22 cellular contexts compared by ENCODE assay signal in the genomic region with DNA sequence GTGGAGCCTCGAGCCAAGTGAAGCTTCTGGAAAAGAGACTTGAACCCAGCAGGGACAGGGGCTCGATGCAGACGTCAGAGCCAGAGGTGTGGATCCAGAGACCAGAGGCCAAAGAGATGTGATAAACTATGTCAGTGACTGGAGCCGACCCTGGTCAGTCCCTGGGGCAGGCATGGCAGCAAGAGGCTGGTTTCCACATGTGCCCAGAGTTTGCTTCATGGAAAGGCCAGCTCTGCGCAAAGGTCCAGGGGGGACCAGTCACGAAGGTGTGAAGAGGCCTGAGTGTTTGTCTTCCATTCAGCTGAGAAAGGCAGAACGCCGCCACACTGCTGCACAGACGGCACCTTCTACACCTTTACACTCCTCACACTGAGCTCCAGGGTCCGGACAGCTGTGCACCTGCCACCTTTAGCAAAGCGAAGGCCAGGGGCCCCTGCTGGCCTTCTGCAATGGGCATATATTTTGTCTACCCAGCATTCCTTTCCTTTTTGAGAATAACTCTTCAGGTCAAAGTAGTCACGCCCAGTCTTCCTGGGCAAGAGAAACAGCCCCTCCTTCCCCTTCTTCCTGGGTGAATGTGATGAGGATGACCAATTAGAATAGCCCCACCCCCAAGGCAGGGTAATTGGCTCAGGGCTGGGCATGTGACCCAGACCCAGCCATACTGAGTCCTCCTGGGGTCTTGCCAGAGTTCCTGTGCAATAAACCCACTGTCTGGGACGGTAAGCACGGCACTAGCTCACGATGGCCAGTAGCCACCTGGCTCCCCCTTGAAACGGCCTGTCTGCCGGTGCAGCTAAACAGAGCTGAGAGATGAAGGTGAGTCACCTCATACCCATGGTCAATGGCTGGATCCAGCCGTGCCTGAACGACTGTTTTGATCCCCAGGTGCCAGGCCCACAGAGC. TPM values are rescaled to one million over a fixed set of nuclear protein-coding genes. Genes with fewer than 3 reads are reported as not detected.
DNase-seq lines count a peak whose midpoint lies in the region; ATAC-seq, FAIRE-seq and TF ChIP-seq lines count a peak whose summit lies in the region.
"Had no signal": no experiment of that assay in that cellular context is flagged by ENCODE, and none has a peak within 500 bp of the region (broad histone marks: within the 10 kb centered on the region; RNA-seq: fewer than 3 reads in every experiment).

No MANE protein-coding gene starts in this region.

- H3K36me3 ChIP-seq in H1 (ENCODE audit: control insufficient read depth in 2 of 4, insufficient read depth in 4 of 4, low read length in 3 of 4) = no peaks in the 10 kb centered on the region
- no peaks in the 10 kb centered on the region for H3K36me3 ChIP-seq in sigmoid colon
- H3K36me3 ChIP-seq: Peyer's patch had no signal

- no peak overlapping the region for H3K4me3 Mint-ChIP-seq in nephron progenitor cell
- H3K4me3 Mint-ChIP-seq: activated CD8-positive, alpha-beta T cell treated with anti-CD3 and anti-CD28 coated beads, Interleukin-2, amount 10 ng/mL, durations not matched to agents 7 days and 5 days; CD8-positive, alpha-beta memory T cell; central memory CD8-positive, alpha-beta T cell; endodermal cell; stimulated activated naive CD8-positive, alpha-beta T cell treated with anti-CD3 and anti-CD28 coated beads, Interleukin-15, Interleukin-2, amounts not matched to agents 100 ng/mL and 50 ng/mL, for 24 hours had no signal

- CTCF ChIA-PET in H1 (lab: Charles Lee; ENCODE audit: partially characterized antibody) = interaction anchor here (0.5 to 1.2 kb wide), 2 partner anchors 30 to 48 kb away, joined by 3 to 4 read pairs; no protein-coding TSS in a partner anchor

- H3K4me1 ChIP-seq in H1 (replicated peaks in 1 of 4; ENCODE audit: control insufficient read depth in 3 of 4, insufficient read depth in 4 of 4, low read length in 3 of 4) (peaks cover 0 to 9% (median 3%) of the 10 kb centered on the region in 4 experiments; a peak in 4 of 7 replicates), sigmoid colon (peaks cover 0 to 6% (median 4%) of the 10 kb centered on the region in 4 donors)

- peak overlapping the region; percentile 66 for H3K27ac Mint-ChIP-seq in nephron progenitor cell
- H3K27ac Mint-ChIP-seq: activated CD8-positive, alpha-beta T cell treated with anti-CD3 and anti-CD28 coated beads, Interleukin-2, amount 10 ng/mL, durations not matched to agents 7 days and 5 days; CD8-positive, alpha-beta memory T cell; endodermal cell; stimulated activated naive CD8-positive, alpha-beta T cell treated with anti-CD3 and anti-CD28 coated beads, Interleukin-15, Interleukin-2, amounts not matched to agents 100 ng/mL and 50 ng/mL, for 24 hours had no signal

- no peak overlapping the region for H3K56ac ChIP-seq in H1 (replicated peaks; ENCODE audit: insufficient read length, low read depth, low read length)

- peaks cover 3 to 19% of the 10 kb centered on the region in 2 experiments; a peak in 2 of 4 replicates for H3K9me3 ChIP-seq in H1 (ENCODE audit: insufficient read depth in 2 of 2, low read depth in 1 of 2, low read length in 1 of 2)
- no peaks in the 10 kb centered on the region for H3K9me3 ChIP-seq in sigmoid colon
- H3K9me3 ChIP-seq: Peyer's patch had no signal

- H3K27ac ChIP-seq in H1 (ENCODE audit: low read depth, low read length) = no peak overlapping the region
- H3K27ac ChIP-seq in sigmoid colon = no peak overlapping the region
- H3K27ac ChIP-seq: parathyroid adenoma had no signal

- peaks cover 92% of the 10 kb centered on the region for H3K4me1 Mint-ChIP-seq in nephron progenitor cell
- H3K4me1 Mint-ChIP-seq: central memory CD8-positive, alpha-beta T cell had no signal

- no peaks in the 10 kb centered on the region for H3K79me2 ChIP-seq in H1 (ENCODE audit: control insufficient read depth in 1 of 2, insufficient read depth in 2 of 2, low read length in 2 of 2)

- H2AK5ac ChIP-seq in H1 (ENCODE audit: low read depth, low read length) = no peak overlapping the region

- no peak overlapping the region for H3K4me2 ChIP-seq in H1 (ENCODE audit: insufficient read depth in 1 of 2, low read depth in 2 of 2, low read length in 2 of 2)

- peaks cover 10% of the 10 kb centered on the region for H3K36me3 Mint-ChIP-seq in nephron progenitor cell (ENCODE audit: low read depth)
- H3K36me3 Mint-ChIP-seq: CD8-positive, alpha-beta memory T cell had no signal

- TF ChIP-seq POLR2A in H1 (IDR thresholded peaks at IDR 0.05; ENCODE audit: control extremely low read depth in 1 of 2, low read depth in 2 of 2, low read length in 2 of 2) (no peak), sigmoid colon (IDR thresholded peaks at IDR 0.05) (no peak)

- H3K18ac ChIP-seq in H1 (ENCODE audit: extremely low read depth, low read length) = no peak overlapping the region

- POLR2A ChIA-PET in H1 (lab: Charles Lee; ENCODE audit: partially characterized antibody) = no interaction called here

- no peak overlapping the region for H3K23ac ChIP-seq in H1 (ENCODE audit: insufficient read length)

- H3K27me3 ChIP-seq in H1 (replicated peaks in 1 of 4; ENCODE audit: control insufficient read depth in 3 of 4, extremely low read depth in 1 of 4, insufficient read depth in 3 of 4, low read length in 3 of 4) (no peaks in the 10 kb centered on the region), sigmoid colon (no peaks in the 10 kb centered on the region)
- H3K27me3 ChIP-seq: Peyer's patch had no signal

- TF ChIP-seq CTCF in H1 (IDR thresholded peaks at IDR 0.05; ENCODE audit: control extremely low read depth in 1 of 3, insufficient read depth in 1 of 3, low read depth in 1 of 3, low read length in 3 of 3) = no peak
- no peak for TF ChIP-seq CTCF in nephron progenitor cell (IDR thresholded peaks at IDR 0.05)
- TF ChIP-seq CTCF in GM20000 (IDR thresholded peaks at IDR 0.05; ENCODE audit: extremely low read depth, missing control alignments) = no peak
- TF ChIP-seq CTCF in sigmoid colon (IDR thresholded peaks at IDR 0.05) = no peak

- H4K20me1 ChIP-seq in H1 (replicated peaks in 1 of 2; ENCODE audit: control insufficient read depth in 1 of 2, insufficient read depth in 2 of 2, low read length in 2 of 2) = no peaks in the 10 kb centered on the region

- H3K4me3 ChIP-seq in H1 (ENCODE audit: extremely low read depth in 1 of 4, insufficient read depth in 2 of 4, low read depth in 3 of 4, low read length in 4 of 4) = no peak overlapping the region
- H3K4me3 ChIP-seq in sigmoid colon = no peak overlapping the region
- H3K4me3 ChIP-seq: Peyer's patch had no signal

- H3K14ac ChIP-seq in H1 (ENCODE audit: insufficient read length) = no peak overlapping the region

- WGBS in H1 (ENCODE audit: extremely low coverage in 1 of 2, insufficient coverage in 1 of 2, insufficient read length in 1 of 2, insufficient replicate concordance in 2 of 2, low coverage in 1 of 2, low lambda C conversion rate in 2 of 2, missing lambda C conversion rate in 1 of 2), 2 experiments = 87% methylated on average over 19 of the region's 19 CpGs; no CpG with 5 or more reads in 1 of the 2 experiments
- 88 to 91% methylated on average over 19 of the region's 19 CpGs for WGBS in sigmoid colon, 2 donors

- H2BK20ac ChIP-seq in H1 (ENCODE audit: low read length) = no peak overlapping the region

- no peak overlapping the region for H2BK120ac ChIP-seq in H1 (replicated peaks; ENCODE audit: low read depth, low read length)

- H2BK15ac ChIP-seq in H1 (ENCODE audit: low read length) = no peak overlapping the region

- no peak overlapping the region for H3K4ac ChIP-seq in H1 (replicated peaks; ENCODE audit: insufficient read length, low read depth, low read length)

- no peaks in the 10 kb centered on the region; the same call in 1 of the 2 replicates for H3K23me2 ChIP-seq in H1 (ENCODE audit: low read depth, low read length)

- DNase-seq in COLO668 (lab: John Stamatoyannopoulos, UW; ENCODE audit: unreplicated experiment) = peak; percentile 18
- peak; percentile 75 for DNase-seq in NCI-H2196 (lab: John Stamatoyannopoulos, UW; ENCODE audit: unreplicated experiment)
- no peak for DNase-seq in H1 (ENCODE audit: low read depth in 1 of 2, low spot score in 2 of 2)
- DNase-seq in nephron progenitor cell = peak; percentile 44
- DNase-seq in GM20000 (ENCODE audit: low spot score) = no peak
- no peak for DNase-seq in sigmoid colon
- DNase-seq: activated CD8-positive, alpha-beta T cell treated with anti-CD3 and anti-CD28 coated beads, Interleukin-2, amount 10 ng/mL, durations not matched to agents 7 days and 5 days; CD8-positive, alpha-beta memory T cell; endodermal cell; hippocampal formation; NCI-H2081 treated with DMSO at 0.1 percent for 48 hours; Peyer's patch; stimulated activated CD4-positive, alpha-beta T cell treated with anti-CD3 and anti-CD28 coated beads, Interleukin-15, amount 100 ng/mL, for 24 hours had no signal

- peaks cover 8% of the 10 kb centered on the region for H3K9me3 Mint-ChIP-seq in nephron progenitor cell
- H3K9me3 Mint-ChIP-seq: CD8-positive, alpha-beta memory T cell; central memory CD8-positive, alpha-beta T cell; stimulated activated naive CD8-positive, alpha-beta T cell treated with anti-CD3 and anti-CD28 coated beads, Interleukin-15, Interleukin-2, amounts not matched to agents 100 ng/mL and 50 ng/mL, for 24 hours had no signal

- intact Hi-C loops in sigmoid colon (cut with DNase I) = no loop called here

- H2BK12ac ChIP-seq in H1 (ENCODE audit: low read depth, low read length) = no peak overlapping the region

- H3K9ac ChIP-seq in H1 (replicated peaks in 1 of 4; ENCODE audit: extremely low read depth in 1 of 4, low read depth in 3 of 4, low read length in 3 of 4) = no peak overlapping the region
- H3K9ac ChIP-seq: parathyroid adenoma had no signal

- H2AFZ ChIP-seq in H1 (ENCODE audit: low read length) = no peak overlapping the region
- H2AFZ ChIP-seq: parathyroid adenoma had no signal

- no peaks in the 10 kb centered on the region for H3K79me1 ChIP-seq in H1 (ENCODE audit: low read depth, low read length)

- no peak for ATAC-seq in HG03442 (IDR thresholded peaks at IDR 0.05; ENCODE audit: unreplicated experiment)
- ATAC-seq in GM19452 (IDR thresholded peaks at IDR 0.05; ENCODE audit: unreplicated experiment) = no peak
- ATAC-seq: activated CD8-positive, alpha-beta T cell treated with anti-CD3 and anti-CD28 coated beads, Interleukin-2, amount 10 ng/mL, durations not matched to agents 7 days and 5 days; left lobe of liver had no signal

- H2BK5ac ChIP-seq in H1 (ENCODE audit: low read depth, low read length) = no peak overlapping the region

- no peak overlapping the region for H4K5ac ChIP-seq in H1 (ENCODE audit: insufficient read length, low read depth, low read length)

- no peak for TF ChIP-seq RAD21 in H1 (IDR thresholded peaks at IDR 0.05 in 1 of 2, conservative IDR thresholded peaks at IDR 0.05 in 1 of 2; ENCODE audit: low read depth in 2 of 2, low read length in 2 of 2)

- TF ChIP-seq EP300 in H1 (IDR thresholded peaks at IDR 0.05; ENCODE audit: borderline replicate concordance in 1 of 2, low read depth in 2 of 2, low read length in 2 of 2) (no peak), sigmoid colon (IDR thresholded peaks at IDR 0.05) (no peak)

- H3K27me3 Mint-ChIP-seq in nephron progenitor cell (ENCODE audit: low read depth, poor library complexity) = peaks cover 6% of the 10 kb centered on the region
- H3K27me3 Mint-ChIP-seq: central memory CD8-positive, alpha-beta T cell; stimulated activated naive CD8-positive, alpha-beta T cell treated with anti-CD3 and anti-CD28 coated beads, Interleukin-15, Interleukin-2, amounts not matched to agents 100 ng/mL and 50 ng/mL, for 24 hours had no signal

- FAIRE-seq in H1 (lab: Jason Lieb, UNC) = no peak
- FAIRE-seq: G401.6, GM12892, H54 had no signal

- no peak overlapping the region for H4K91ac ChIP-seq in H1 (replicated peaks; ENCODE audit: insufficient read length, low read length)

- H4K8ac ChIP-seq in H1 (ENCODE audit: extremely low read depth, insufficient read depth, low read length) = peak overlapping the region; percentile 57

RNA-seq across cellular contexts. Expression of gene RPH3AL, which starts 2.3 kb away (rescaled TPM):
- 5.6 and 6.1 TPM in 2 replicates for total RNA-seq in H1 (2021; fragmentation: NEBNext Ultra II Directional; extraction: Animal tissue kit (Norgen Biotek cat#: 25700))
- polyA plus RNA-seq in H1 (2011; rRNA removed) = 5.8 and 10.7 TPM in 2 replicates
- 6.1 TPM for polyA plus RNA-seq in H1 (2011; cell fraction: cytosol; rRNA removed)
- 8.3 TPM for polyA plus RNA-seq in H1 (2011; cell fraction: nucleus; rRNA removed)
- polyA plus RNA-seq in H1 (2012, experiment 1 of 2) = 4.1 to 6.5 TPM (median 4.9 TPM) in 4 replicates
- polyA plus RNA-seq in H1 (2012, experiment 2 of 2) = 6.6 TPM
- 3.9 TPM for polyA plus RNA-seq in H1 (2013, experiment 1 of 2)
- 4.0 TPM for polyA plus RNA-seq in H1 (2013, experiment 2 of 2)
- polyA minus RNA-seq in H1 (2011; rRNA and poly(A)+ RNA removed) = 2.3 and 2.7 TPM in 2 replicates
- 4.3 TPM for polyA minus RNA-seq in H1 (2011; cell fraction: cytosol; rRNA and poly(A)+ RNA removed)
- 9.9 TPM for polyA minus RNA-seq in H1 (2011; cell fraction: nucleus; rRNA and poly(A)+ RNA removed)
- 10 to 100 TPM in 1 of 4 donors, 1 to 10 TPM in 3; 1.8 to 12.7 (median 3.1) TPM for total RNA-seq in sigmoid colon
- 10 to 100 TPM; 14.2 to 23.1 (median 15.0) TPM for polyA plus RNA-seq in sigmoid colon

Comparison
In these comparisons a context has a peak if more than half of its experiments do, and no peak if none do; other contexts are left out.
1. DNase-seq: peak in COLO668 (single experiment), NCI-H2196 (single experiment) and nephron progenitor cell (single experiment); none in H1 (0 of 2), GM20000 (single experiment) and sigmoid colon (single experiment).